ENCODE assay signal across 9 cellular contexts in the genomic region with DNA sequence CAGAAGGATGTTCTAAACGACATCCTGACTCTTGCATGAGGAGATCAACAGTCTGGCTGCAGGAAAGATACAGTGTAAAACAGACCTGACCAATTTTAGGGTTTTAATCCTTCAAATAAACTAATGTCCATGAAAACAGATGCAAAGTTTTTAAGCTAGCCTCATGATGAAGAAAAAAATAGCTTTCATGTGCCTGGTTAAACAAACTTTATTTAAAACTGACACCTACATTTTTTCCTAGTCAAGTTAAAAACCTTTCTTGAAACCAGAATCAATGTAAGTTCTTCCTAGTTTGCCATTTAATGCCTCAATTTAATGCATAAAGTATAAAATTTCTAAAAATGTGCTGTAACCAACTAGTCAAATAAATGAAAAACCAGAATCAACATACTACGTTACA. TPM values are rescaled to one million over a fixed set of nuclear protein-coding genes. Genes with fewer than 3 reads are reported as not detected.
DNase-seq lines count a peak whose midpoint lies in the region; ATAC-seq and TF ChIP-seq lines count a peak whose summit lies in the region.
"Had no signal": no experiment of that assay in that cellular context is flagged by ENCODE, and none has a peak within 500 bp of the region (broad histone marks: within the 10 kb centered on the region; RNA-seq: fewer than 3 reads in every experiment).

No MANE protein-coding gene starts in this region.

- no peak for TF ChIP-seq EP300 in transverse colon (IDR thresholded peaks at IDR 0.05; ENCODE audit: low read depth)

- H3K4me3 ChIP-seq in liver (ENCODE audit: low read depth in 1 of 3, low read length in 3 of 3) = peak overlapping the region in 2 of 3 donors; percentile 11 to 66
- peak overlapping the region in 2 of 4 donors; percentile 77 to 94 for H3K4me3 ChIP-seq in transverse colon

- H3K4me1 ChIP-seq in liver (ENCODE audit: control insufficient read depth in 4 of 4, insufficient read depth in 4 of 4, low read length in 3 of 4) (peaks cover 1 to 50% (median 38%) of the 10 kb centered on the region in 4 donors), transverse colon (peaks cover 26 to 71% (median 43%) of the 10 kb centered on the region in 4 donors)

- CTCF ChIA-PET in activated naive CD4-positive, alpha-beta T cell treated with anti-CD3 and anti-CD28 coated beads for 36 hours (lab: Charles Lee) = interaction anchor here (1.7 to 2.4 kb wide), 2 partner anchors 25 to 66 kb away, joined by 6 to 12 read pairs; no protein-coding TSS in a partner anchor

- DNase-seq in activated naive CD4-positive, alpha-beta T cell treated with anti-CD3 and anti-CD28 coated beads for 36 hours = no peak
- no peak for DNase-seq in activated naive CD4-positive, alpha-beta T cell treated with anti-CD3 and anti-CD28 coated beads, Interleukin-2, amount 50 U/mL, for 72 hours (ENCODE audit: low spot score in 2 of 2)
- DNase-seq in activated naive CD8-positive, alpha-beta T cell treated with anti-CD3 and anti-CD28 coated beads, Interleukin-2, amount 50 U/mL, for 24 hours = no peak
- no peak for DNase-seq in transverse colon
- DNase-seq in SW 1271 (lab: John Stamatoyannopoulos, UW) = no peak
- DNase-seq: SIG-M5 had no signal

- intact Hi-C loops in activated naive CD4-positive, alpha-beta T cell treated with anti-CD3 and anti-CD28 coated beads for 36 hours (cut with micrococcal nuclease) = loop anchor here (1.0 to 5.0 kb wide), 5 partner anchors 26 to 654 kb away; no protein-coding TSS in a partner anchor
- intact Hi-C loops in transverse colon (cut with DNase I; ENCODE audit: low total_unique reads) = no loop called here

- peaks cover 22% of the 10 kb centered on the region for H3K36me3 Mint-ChIP-seq in activated naive CD4-positive, alpha-beta T cell treated with anti-CD3 and anti-CD28 coated beads for 36 hours (ENCODE audit: low read depth)
- H3K36me3 Mint-ChIP-seq in activated naive CD4-positive, alpha-beta T cell treated with anti-CD3 and anti-CD28 coated beads, Interleukin-2, amount 50 U/mL, for 72 hours = peaks cover 12 to 23% of the 10 kb centered on the region in 2 donors
- H3K36me3 Mint-ChIP-seq in activated naive CD8-positive, alpha-beta T cell treated with anti-CD3 and anti-CD28 coated beads, Interleukin-2, amount 50 U/mL, for 24 hours (ENCODE audit: low read depth) = peaks cover 31% of the 10 kb centered on the region

- peaks cover 0 to 4% (median under 1%) of the 10 kb centered on the region in 4 donors for H3K36me3 ChIP-seq in liver (ENCODE audit: control insufficient read depth in 4 of 4, insufficient read depth in 3 of 4, low read depth in 1 of 4, low read length in 3 of 4)
- H3K36me3 ChIP-seq in transverse colon = peaks cover 0 to 16% (median 0%) of the 10 kb centered on the region in 4 donors

- H3K27ac Mint-ChIP-seq in activated naive CD4-positive, alpha-beta T cell treated with anti-CD3 and anti-CD28 coated beads for 36 hours = peak overlapping the region; percentile 62
- H3K27ac Mint-ChIP-seq in activated naive CD4-positive, alpha-beta T cell treated with anti-CD3 and anti-CD28 coated beads, Interleukin-2, amount 50 U/mL, for 72 hours = no peak overlapping the region
- peak overlapping the region; percentile 69 for H3K27ac Mint-ChIP-seq in activated naive CD8-positive, alpha-beta T cell treated with anti-CD3 and anti-CD28 coated beads, Interleukin-2, amount 50 U/mL, for 24 hours

- no peak for TF ChIP-seq CTCF in liver (IDR thresholded peaks at IDR 0.05; ENCODE audit: low read depth, low read length, missing input control)
- TF ChIP-seq CTCF in transverse colon (IDR thresholded peaks at IDR 0.05) = no peak

- in situ Hi-C loops in transverse colon (cut with MboI; ENCODE audit: low pct_ligation_motif_present in 1 of 4, low pct_unique_long_range_greater_than_20kb in 1 of 4, low sequenced_read_pairs in 3 of 4) = no loop called here

- no peaks in the 10 kb centered on the region for H3K9me3 ChIP-seq in liver (ENCODE audit: control insufficient read depth in 4 of 4, low read length in 3 of 4)
- H3K9me3 ChIP-seq in transverse colon = no peaks in the 10 kb centered on the region

- H3K4me1 Mint-ChIP-seq in activated naive CD4-positive, alpha-beta T cell treated with anti-CD3 and anti-CD28 coated beads for 36 hours (ENCODE audit: low read depth) = peaks cover 53% of the 10 kb centered on the region
- H3K4me1 Mint-ChIP-seq in activated naive CD8-positive, alpha-beta T cell treated with anti-CD3 and anti-CD28 coated beads, Interleukin-2, amount 50 U/mL, for 24 hours = peaks cover 72% of the 10 kb centered on the region

- H3K9me3 Mint-ChIP-seq in activated naive CD4-positive, alpha-beta T cell treated with anti-CD3 and anti-CD28 coated beads for 36 hours = no peaks in the 10 kb centered on the region
- no peaks in the 10 kb centered on the region for H3K9me3 Mint-ChIP-seq in activated naive CD4-positive, alpha-beta T cell treated with anti-CD3 and anti-CD28 coated beads, Interleukin-2, amount 50 U/mL, for 72 hours
- no peaks in the 10 kb centered on the region for H3K9me3 Mint-ChIP-seq in activated naive CD8-positive, alpha-beta T cell treated with anti-CD3 and anti-CD28 coated beads, Interleukin-2, amount 50 U/mL, for 24 hours

- no peak for TF ChIP-seq RAD21 in liver (IDR thresholded peaks at IDR 0.05)

- H3K9ac ChIP-seq in liver (ENCODE audit: low read depth in 1 of 2, low read length in 2 of 2) = peak overlapping the region; percentile 40 to 49

- H3K27ac ChIP-seq in liver (ENCODE audit: low read depth in 1 of 2, low read length in 2 of 2) = peak overlapping the region; percentile 92 to 97
- H3K27ac ChIP-seq in transverse colon = peak overlapping the region; percentile 92 to 98 (median 97)

- H3K27me3 Mint-ChIP-seq in activated naive CD4-positive, alpha-beta T cell treated with anti-CD3 and anti-CD28 coated beads for 36 hours (ENCODE audit: low read depth) = no peaks in the 10 kb centered on the region
- H3K27me3 Mint-ChIP-seq in activated naive CD8-positive, alpha-beta T cell treated with anti-CD3 and anti-CD28 coated beads, Interleukin-2, amount 50 U/mL, for 24 hours = no peaks in the 10 kb centered on the region

- TF ChIP-seq POLR2A in transverse colon (IDR thresholded peaks at IDR 0.05) = no peak

- H3K27me3 ChIP-seq in liver (ENCODE audit: control insufficient read depth in 4 of 4, insufficient read depth in 4 of 4, low read length in 3 of 4) (no peaks in the 10 kb centered on the region), transverse colon (no peaks in the 10 kb centered on the region)

- 14% methylated on average over 2 of the region's 2 CpGs for WGBS in liver
- 11 to 19% methylated on average over 2 of the region's 2 CpGs for WGBS in transverse colon (ENCODE audit: low coverage in 1 of 2), 2 donors

- no peak for ATAC-seq in activated naive CD4-positive, alpha-beta T cell treated with anti-CD3 and anti-CD28 coated beads, Interleukin-2, amount 50 U/mL, for 72 hours
- ATAC-seq in activated naive CD8-positive, alpha-beta T cell treated with anti-CD3 and anti-CD28 coated beads, Interleukin-2, amount 50 U/mL, for 24 hours = no peak
- ATAC-seq in GM21423 (IDR thresholded peaks at IDR 0.05; ENCODE audit: unreplicated experiment) (no peak), GM18870 (IDR thresholded peaks at IDR 0.05; ENCODE audit: unreplicated experiment) (no peak)

- peak overlapping the region; percentile 1 for H3K4me3 Mint-ChIP-seq in activated naive CD4-positive, alpha-beta T cell treated with anti-CD3 and anti-CD28 coated beads for 36 hours
- H3K4me3 Mint-ChIP-seq in activated naive CD8-positive, alpha-beta T cell treated with anti-CD3 and anti-CD28 coated beads, Interleukin-2, amount 50 U/mL, for 24 hours = peak overlapping the region; percentile 95

TF ChIP-seq in liver, 16 proteins besides CTCF, POLR2A, EP300 and RAD21 (continues in another document):
- TF ChIP-seq FOXA2 (IDR thresholded peaks at IDR 0.05) = no peak
- TF ChIP-seq FOXA1 (IDR thresholded peaks at IDR 0.05) = no peak
- TF ChIP-seq NR2F2 (IDR thresholded peaks at IDR 0.05) = no peak
- TF ChIP-seq HNF4A (conservative IDR thresholded peaks at IDR 0.05) = no peak
- TF ChIP-seq ATF3 (IDR thresholded peaks at IDR 0.05) = no peak
- TF ChIP-seq JUND (IDR thresholded peaks at IDR 0.05) = no peak
- TF ChIP-seq HNF4G (IDR thresholded peaks at IDR 0.05) = no peak
- TF ChIP-seq, protein P1, sequence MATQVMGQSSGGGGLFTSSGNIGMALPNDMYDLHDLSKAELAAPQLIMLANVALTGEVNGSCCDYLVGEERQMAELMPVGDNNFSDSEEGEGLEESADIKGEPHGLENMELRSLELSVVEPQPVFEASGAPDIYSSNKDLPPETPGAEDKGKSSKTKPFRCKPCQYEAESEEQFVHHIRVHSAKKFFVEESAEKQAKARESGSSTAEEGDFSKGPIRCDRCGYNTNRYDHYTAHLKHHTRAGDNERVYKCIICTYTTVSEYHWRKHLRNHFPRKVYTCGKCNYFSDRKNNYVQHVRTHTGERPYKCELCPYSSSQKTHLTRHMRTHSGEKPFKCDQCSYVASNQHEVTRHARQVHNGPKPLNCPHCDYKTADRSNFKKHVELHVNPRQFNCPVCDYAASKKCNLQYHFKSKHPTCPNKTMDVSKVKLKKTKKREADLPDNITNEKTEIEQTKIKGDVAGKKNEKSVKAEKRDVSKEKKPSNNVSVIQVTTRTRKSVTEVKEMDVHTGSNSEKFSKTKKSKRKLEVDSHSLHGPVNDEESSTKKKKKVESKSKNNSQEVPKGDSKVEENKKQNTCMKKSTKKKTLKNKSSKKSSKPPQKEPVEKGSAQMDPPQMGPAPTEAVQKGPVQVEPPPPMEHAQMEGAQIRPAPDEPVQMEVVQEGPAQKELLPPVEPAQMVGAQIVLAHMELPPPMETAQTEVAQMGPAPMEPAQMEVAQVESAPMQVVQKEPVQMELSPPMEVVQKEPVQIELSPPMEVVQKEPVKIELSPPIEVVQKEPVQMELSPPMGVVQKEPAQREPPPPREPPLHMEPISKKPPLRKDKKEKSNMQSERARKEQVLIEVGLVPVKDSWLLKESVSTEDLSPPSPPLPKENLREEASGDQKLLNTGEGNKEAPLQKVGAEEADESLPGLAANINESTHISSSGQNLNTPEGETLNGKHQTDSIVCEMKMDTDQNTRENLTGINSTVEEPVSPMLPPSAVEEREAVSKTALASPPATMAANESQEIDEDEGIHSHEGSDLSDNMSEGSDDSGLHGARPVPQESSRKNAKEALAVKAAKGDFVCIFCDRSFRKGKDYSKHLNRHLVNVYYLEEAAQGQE (IDR thresholded peaks at IDR 0.05) = no peak
- TF ChIP-seq EGR1 (IDR thresholded peaks at IDR 0.05; ENCODE audit: low read depth in 2 of 2) = no peak
- no peak for TF ChIP-seq GABPA (IDR thresholded peaks at IDR 0.05 in 1 of 2, conservative IDR thresholded peaks at IDR 0.05 in 1 of 2)

RNA-seq across cellular contexts. Expression of gene WDR26, which starts 2.9 kb away (rescaled TPM):
- 10 to 100 TPM; 44.3 to 45.4 TPM for total RNA-seq in activated naive CD4-positive, alpha-beta T cell treated with anti-CD3 and anti-CD28 coated beads for 36 hours
- 10 to 100 TPM; 74.3 to 86.3 TPM for total RNA-seq in activated naive CD4-positive, alpha-beta T cell treated with anti-CD3 and anti-CD28 coated beads, Interleukin-2, amount 50 U/mL, for 72 hours
- total RNA-seq in liver (100 to 1,000 TPM in 1 of 2 donors, 10 to 100 TPM in 1; 54.0 to 119 TPM), transverse colon (100 to 1,000 TPM in 3 of 4 donors, 10 to 100 TPM in 1; 77.4 to 127 (median 109) TPM)
- 10 to 100 TPM in 1 of 2 donors, 1 to 10 TPM in 1; 9.4 to 15.8 TPM for polyA plus RNA-seq in liver

Comparison
In these comparisons a context has a peak if more than half of its experiments do, and no peak if none do; other contexts are left out.
1. H3K27ac Mint-ChIP-seq: peak in activated naive CD4-positive, alpha-beta T cell treated with anti-CD3 and anti-CD28 coated beads for 36 hours (single experiment) and activated naive CD8-positive, alpha-beta T cell treated with anti-CD3 and anti-CD28 coated beads, Interleukin-2, amount 50 U/mL, for 24 hours (single experiment); none in activated naive CD4-positive, alpha-beta T cell treated with anti-CD3 and anti-CD28 coated beads, Interleukin-2, amount 50 U/mL, for 72 hours (0 of 2).